ENCODE assay signal across 8 cellular contexts in the genomic region with DNA sequence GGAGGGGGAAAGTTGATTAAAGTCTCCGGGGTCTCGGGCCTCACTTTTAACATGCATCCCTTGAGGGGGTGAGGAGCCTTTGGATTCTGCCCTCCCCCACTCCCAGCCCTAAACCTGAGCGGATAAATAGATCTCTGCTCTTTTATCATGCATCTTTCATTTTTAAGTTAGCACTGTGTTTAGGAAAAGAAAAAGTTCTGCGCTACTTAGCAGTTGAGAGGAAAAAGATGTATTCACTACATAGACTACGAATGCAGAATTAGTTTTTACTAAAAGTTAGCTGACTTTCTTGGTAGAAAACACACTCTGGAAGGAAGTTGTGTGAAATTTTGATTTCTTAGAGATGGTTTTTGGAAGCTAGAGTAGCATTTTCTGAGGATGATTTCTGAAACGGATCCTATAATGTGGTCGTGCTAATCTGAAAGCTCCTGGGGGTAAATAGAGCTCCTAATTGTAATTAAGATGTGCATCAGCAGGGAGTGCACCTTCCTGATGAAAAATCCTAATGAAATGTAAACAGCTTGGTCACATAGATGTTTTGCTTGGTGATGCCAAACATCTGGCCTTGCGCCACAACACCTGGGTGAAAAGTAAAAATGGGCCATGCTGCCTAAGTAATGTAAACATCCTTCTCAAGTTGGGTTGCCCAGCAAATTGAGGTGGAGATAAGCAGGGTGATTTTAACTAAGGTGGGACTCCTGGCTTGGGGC. TPM values are rescaled to one million over a fixed set of nuclear protein-coding genes. Genes with fewer than 3 reads are reported as not detected.
DNase-seq lines count a peak whose midpoint lies in the region; ATAC-seq and TF ChIP-seq lines count a peak whose summit lies in the region.

No MANE protein-coding gene starts in this region.

- no peak overlapping the region; the same call in 1 of the 2 replicates for H4K5ac ChIP-seq in IMR-90 (ENCODE audit: low read depth, low read length)

- no peak overlapping the region for H4K8ac ChIP-seq in IMR-90 (ENCODE audit: low read depth in 2 of 2, low read length in 2 of 2)

- intact Hi-C loops in A673 (cut with micrococcal nuclease; ENCODE audit: unreplicated experiment) (loop anchor here (5.0 to 10.0 kb wide), 2 partner anchors 83 to 359 kb away; no protein-coding TSS in a partner anchor), IMR-90 (cut with micrococcal nuclease) (loop anchor here (1.0 to 5.0 kb wide), 8 partner anchors 57 to 468 kb away; no protein-coding TSS in a partner anchor)

- H4K20me1 ChIP-seq in IMR-90 (ENCODE audit: insufficient read depth, low read length) = no peaks in the 10 kb centered on the region

- peak overlapping the region; percentile 49 for H3K4ac ChIP-seq in IMR-90 (ENCODE audit: low read depth, low read length)

- H3K9ac ChIP-seq in IMR-90 (ENCODE audit: low read depth, low read length) (peak overlapping the region; percentile 62), muscle layer of colon (ENCODE audit: low read length) (peak overlapping the region; percentile 58)

- peak overlapping the region; percentile 56; the same call in 1 of the 2 replicates for H3K56ac ChIP-seq in IMR-90 (ENCODE audit: extremely low read depth, insufficient read depth, low read length)

- TF ChIP-seq RAD21 in IMR-90 (IDR thresholded peaks at IDR 0.05; ENCODE audit: low read length) = no peak

- TSS peak; percentile 36 for BruUV-seq in A673 (replicated peaks; lab: Mats Ljungman, UMichigan)
- BruUV-seq in IMR-90 (replicated peaks; lab: Mats Ljungman, UMichigan) = no TSS peak

- no peak for ATAC-seq in IMR-90 (ENCODE audit: low read depth)
- ATAC-seq in GM21717 (IDR thresholded peaks at IDR 0.05; ENCODE audit: unreplicated experiment) = no peak
- ATAC-seq in GM21360 (IDR thresholded peaks at IDR 0.05; ENCODE audit: unreplicated experiment) = no peak

- peak overlapping the region; percentile 91 for H2AFZ ChIP-seq in IMR-90 (replicated peaks; ENCODE audit: low read length, poor library complexity)

- dilution Hi-C loops in IMR-90 (cut with HindIII; ENCODE audit: low sequenced_read_pairs, unreplicated experiment) = no loop called here

- peaks cover 9 to 14% of the 10 kb centered on the region in 2 experiments; a peak in 2 of 4 replicates for H3K79me1 ChIP-seq in IMR-90 (ENCODE audit: low read depth in 1 of 2, low read length in 2 of 2)

- CTCF ChIA-PET in A673 (lab: Charles Lee) = no interaction called here
- CTCF ChIA-PET in IMR-90 (lab: Yijun Ruan, JAX) = interaction anchor here (0.6 to 1.4 kb wide), 3 partner anchors 73 to 561 kb away, joined by 3 to 6 read pairs (median 3); no protein-coding TSS in a partner anchor

- no peaks in the 10 kb centered on the region for H3K9me3 ChIP-seq in A673 (ENCODE audit: low read depth, low read length, poor library complexity, severe bottlenecking)
- H3K9me3 ChIP-seq in IMR-90 (ENCODE audit: control insufficient read depth, insufficient read depth, low read length) = no peaks in the 10 kb centered on the region
- H3K9me3 ChIP-seq in muscle layer of colon (ENCODE audit: low read length) = no peaks in the 10 kb centered on the region

- POLR2A ChIA-PET in A673 (lab: Charles Lee; ENCODE audit: low non-redundant PET) = no interaction called here
- POLR2A ChIA-PET in IMR-90 (lab: Charles Lee; ENCODE audit: unreplicated experiment) = no interaction called here

- H3K4me1 ChIP-seq in A673 (ENCODE audit: insufficient read depth, low read length, poor library complexity, severe bottlenecking) (peaks cover 23% of the 10 kb centered on the region), IMR-90 (ENCODE audit: control insufficient read depth, insufficient read depth, low read length) (peaks cover 12% of the 10 kb centered on the region), muscle layer of colon (ENCODE audit: insufficient read depth, low read length) (peaks cover 29% of the 10 kb centered on the region)

- peak overlapping the region; percentile 75 for H2BK120ac ChIP-seq in IMR-90 (ENCODE audit: low read depth, low read length)

- no peak for TF ChIP-seq POLR2A in IMR-90 (IDR thresholded peaks at IDR 0.05; ENCODE audit: low read depth, low read length)

- H4K91ac ChIP-seq in IMR-90 (ENCODE audit: insufficient read depth, low read depth, low read length) = no peak overlapping the region

- 0 out of 2 replicates have a peak overlapping the region, but pooled peaks have one; percentile 12 for H3K14ac ChIP-seq in IMR-90 (replicated peaks; ENCODE audit: low read depth, low read length)

- H3K9me1 ChIP-seq in IMR-90 (ENCODE audit: insufficient read depth, low read length) = peaks cover 5% of the 10 kb centered on the region; the same call in 1 of the 2 replicates

- H2BK15ac ChIP-seq in IMR-90 (ENCODE audit: low read depth, low read length) = no peak overlapping the region

- no peak overlapping the region; the same call in 1 of the 2 replicates for H2BK20ac ChIP-seq in IMR-90 (ENCODE audit: low read depth, low read length)

- H3K4me3 ChIP-seq in A673 (ENCODE audit: low read depth, low read length, poor library complexity, severe bottlenecking) (peak overlapping the region; percentile 80), IMR-90 (ENCODE audit: insufficient read depth, low read depth, low read length) (peak overlapping the region; percentile 69), choroid plexus epithelial cell (ENCODE audit: low read depth, low read length) (peak overlapping the region; percentile 76), muscle layer of colon (ENCODE audit: low read depth in 1 of 2, low read length in 2 of 2) (peak overlapping the region; percentile 72)

- H3K36me3 ChIP-seq in A673 (ENCODE audit: insufficient read depth, low read length, poor library complexity, severe bottlenecking) (no peaks in the 10 kb centered on the region), IMR-90 (ENCODE audit: control insufficient read depth, insufficient read depth, low read length) (no peaks in the 10 kb centered on the region), muscle layer of colon (ENCODE audit: insufficient read depth, low read length) (no peaks in the 10 kb centered on the region)

- H2AK9ac ChIP-seq in IMR-90 (replicated peaks; ENCODE audit: low read depth, low read length, poor library complexity) = no peak overlapping the region

- DNase-seq in A673 (ENCODE audit: low spot score) (no peak), IMR-90 (peak; percentile 17), choroid plexus epithelial cell (ENCODE audit: low read depth) (peak; percentile 16), OCI-M1 (lab: John Stamatoyannopoulos, UW) (no peak)
- no peak for DNase-seq in stimulated activated naive CD4-positive, alpha-beta T cell (lab: John Stamatoyannopoulos, UW)

- no peak for TF ChIP-seq CTCF in A673 (conservative IDR thresholded peaks at IDR 0.05; ENCODE audit: low read depth, low read length)
- no peak for TF ChIP-seq CTCF in IMR-90 (conservative IDR thresholded peaks at IDR 0.05; ENCODE audit: low read depth, low read length)
- TF ChIP-seq CTCF in choroid plexus epithelial cell (conservative IDR thresholded peaks at IDR 0.05; ENCODE audit: low read depth, low read length) = no peak

- peak overlapping the region; percentile 91 for H3K4me2 ChIP-seq in IMR-90 (ENCODE audit: low read depth, low read length)

- H3K18ac ChIP-seq in IMR-90 (ENCODE audit: low read depth, low read length) = peak overlapping the region; percentile 25; the same call in 1 of the 2 replicates

- in situ Hi-C loops in IMR-90 (cut with MboI; ENCODE audit: low sequenced_read_pairs) = loop anchor here (10.0 kb wide), 3 partner anchors 139 to 469 kb away; no protein-coding TSS in a partner anchor

- H2AK5ac ChIP-seq in IMR-90 (ENCODE audit: low read depth, low read length) = 0 out of 2 replicates have a peak overlapping the region, but pooled peaks have one; percentile 29

- no peak overlapping the region for H2BK5ac ChIP-seq in IMR-90 (ENCODE audit: low read depth, low read length, poor library complexity, severe bottlenecking)

- H3K27me3 ChIP-seq in A673 (replicated peaks; ENCODE audit: insufficient read depth, low read depth, low read length, poor library complexity) (no peaks in the 10 kb centered on the region), IMR-90 (ENCODE audit: control insufficient read depth, insufficient read depth, low read length) (peaks cover 6% of the 10 kb centered on the region; the same call in 1 of the 2 replicates), muscle layer of colon (ENCODE audit: control insufficient read depth in 1 of 2, insufficient read depth in 2 of 2, low read length in 2 of 2) (no peaks in the 10 kb centered on the region)

- no CpG with 5 or more reads among the region's 8 CpGs for WGBS in IMR-90 (ENCODE audit: extremely low coverage in 2 of 2, insufficient read length in 1 of 2), 2 experiments

- H3K27ac ChIP-seq in A673 (ENCODE audit: low read depth, low read length, poor library complexity, severe bottlenecking) (peak overlapping the region; percentile 45), IMR-90 (ENCODE audit: insufficient read depth, low read length) (peak overlapping the region; percentile 79), muscle layer of colon (ENCODE audit: low read depth, low read length) (peak overlapping the region; percentile 52)

- H3K23ac ChIP-seq in IMR-90 (ENCODE audit: low read depth, low read length) = peak overlapping the region; percentile 36; the same call in 1 of the 2 replicates

TF ChIP-seq in IMR-90, 13 proteins besides CTCF, POLR2A, EP300 and RAD21 (continues in another document):
- TF ChIP-seq, protein P1, sequence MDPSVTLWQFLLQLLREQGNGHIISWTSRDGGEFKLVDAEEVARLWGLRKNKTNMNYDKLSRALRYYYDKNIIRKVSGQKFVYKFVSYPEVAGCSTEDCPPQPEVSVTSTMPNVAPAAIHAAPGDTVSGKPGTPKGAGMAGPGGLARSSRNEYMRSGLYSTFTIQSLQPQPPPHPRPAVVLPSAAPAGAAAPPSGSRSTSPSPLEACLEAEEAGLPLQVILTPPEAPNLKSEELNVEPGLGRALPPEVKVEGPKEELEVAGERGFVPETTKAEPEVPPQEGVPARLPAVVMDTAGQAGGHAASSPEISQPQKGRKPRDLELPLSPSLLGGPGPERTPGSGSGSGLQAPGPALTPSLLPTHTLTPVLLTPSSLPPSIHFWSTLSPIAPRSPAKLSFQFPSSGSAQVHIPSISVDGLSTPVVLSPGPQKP (IDR thresholded peaks at IDR 0.05; ENCODE audit: borderline replicate concordance, low read depth, low read length) = no peak
- TF ChIP-seq SMC3 (IDR thresholded peaks at IDR 0.05; ENCODE audit: low read depth, low read length) (no peak), RCOR1 (IDR thresholded peaks at IDR 0.05; ENCODE audit: insufficient replicate concordance, low read length) (no peak), CHD1 (IDR thresholded peaks at IDR 0.05; ENCODE audit: low read depth, low read length) (no peak), MAFK (IDR thresholded peaks at IDR 0.05; ENCODE audit: low read depth, low read length) (no peak), MAZ (IDR thresholded peaks at IDR 0.05; ENCODE audit: borderline replicate concordance, low read depth, low read length) (no peak), NFE2L2 (IDR thresholded peaks at IDR 0.05; ENCODE audit: low read depth, low read length) (no peak)

RNA-seq across cellular contexts. Expression of a gene that starts 1.8 kb away (rescaled TPM):
- total RNA-seq in A673 (2021) = 7.4 and 8.3 TPM in 2 replicates
- 8.1 and 10.0 TPM in 2 replicates for total RNA-seq in IMR-90 (2012; rRNA removed)
- 4.4 and 4.5 TPM in 2 replicates for polyA plus RNA-seq in IMR-90 (2012; rRNA removed)
- polyA plus RNA-seq in IMR-90 (2012; cell fraction: cytosol; rRNA removed) = 1.6 and 3.2 TPM in 2 replicates
- 1.6 and 2.6 TPM in 2 replicates for polyA plus RNA-seq in IMR-90 (2012; cell fraction: nucleus; rRNA removed; ENCODE audit: low replicate concordance)

Comparison
In these comparisons a context has a peak if more than half of its experiments do, and no peak if none do; other contexts are left out.
1. DNase-seq: peak in IMR-90 (single experiment) and choroid plexus epithelial cell (single experiment); none in A673 (single experiment), OCI-M1 (single experiment) and stimulated activated naive CD4-positive, alpha-beta T cell (0 of 6).
2. Peak in every context shown above with its lines, with median percentiles within 50 percentile points of each other: H3K27ac ChIP-seq and H3K4me3 ChIP-seq.